ENCODE assay signal across 28 cellular contexts in the genomic region with DNA sequence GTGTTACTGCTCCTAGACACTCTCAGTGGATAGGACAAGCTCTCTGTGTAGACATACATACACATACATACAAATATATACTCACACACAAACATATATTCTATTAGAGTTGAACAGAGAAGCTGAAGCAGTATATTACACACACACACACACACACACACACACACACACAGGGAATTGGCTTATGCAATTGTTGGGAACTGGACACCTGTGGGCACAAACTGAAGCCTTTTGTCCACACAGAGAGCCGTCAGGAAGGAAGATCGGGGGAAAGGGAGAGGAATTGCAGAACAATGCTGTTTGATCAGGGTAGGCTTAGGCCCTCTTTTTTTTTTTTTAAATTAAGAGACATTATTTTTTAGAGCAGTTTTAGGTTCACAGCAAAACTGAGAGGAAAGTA.
"Had no signal": no experiment of that assay in that cellular context is flagged by ENCODE, and none has a peak within 500 bp of the region (broad histone marks: within the 10 kb centered on the region; RNA-seq: fewer than 3 reads in every experiment).

No MANE protein-coding gene starts in this region.

- H3K4me1 ChIP-seq: parathyroid adenoma, psoas muscle, right lobe of liver, sigmoid colon, stomach, thyroid gland, tibial nerve, upper lobe of right lung had no signal

- H3K27me3 Mint-ChIP-seq: naive thymus-derived CD4-positive, alpha-beta T cell; progenitor cell of endocrine pancreas; stimulated activated naive B cell treated with anti-CD40 and anti-IgM and Interleukin-4, amounts not matched to agents 10 μg/mL and 1 μg/mL and 100 μg/mL, for 72 hours; stimulated activated naive CD8-positive, alpha-beta T cell treated with anti-CD3 and anti-CD28 coated beads, Interleukin-15, Interleukin-2, amounts not matched to agents 100 ng/mL and 50 ng/mL, for 24 hours; type B pancreatic cell had no signal

- H3K9ac ChIP-seq: parathyroid adenoma had no signal

- H3K27me3 ChIP-seq: neutrophil, right lobe of liver, sigmoid colon, stomach, thyroid gland, tibial nerve, upper lobe of right lung, vagina had no signal

- H2AFZ ChIP-seq: parathyroid adenoma had no signal

- H3K79me2 ChIP-seq: parathyroid adenoma had no signal

- H3K36me3 ChIP-seq: neutrophil, right lobe of liver, sigmoid colon, stomach, thoracic aorta, thyroid gland, tibial nerve, upper lobe of right lung, vagina had no signal

- H3K9me3 Mint-ChIP-seq: naive thymus-derived CD4-positive, alpha-beta T cell; natural killer cell; nephron; stimulated activated effector memory CD8-positive, alpha-beta T cell treated with anti-CD3 and anti-CD28 coated beads, Interleukin-12 subunit alpha, Interleukin-12 subunit beta, amount 100 ng/mL, for 72 hours; stimulated activated naive B cell treated with anti-CD40 and anti-IgM and Interleukin-4, amounts not matched to agents 10 μg/mL and 1 μg/mL and 100 μg/mL, for 72 hours; stimulated activated naive CD8-positive, alpha-beta T cell treated with anti-CD3 and anti-CD28 coated beads, Interleukin-15, Interleukin-2, amounts not matched to agents 100 ng/mL and 50 ng/mL, for 24 hours; type B pancreatic cell had no signal

- H3K4me1 Mint-ChIP-seq: naive thymus-derived CD4-positive, alpha-beta T cell; natural killer cell; stimulated activated effector memory CD8-positive, alpha-beta T cell treated with anti-CD3 and anti-CD28 coated beads, Interleukin-12 subunit alpha, Interleukin-12 subunit beta, amount 100 ng/mL, for 72 hours; stimulated activated naive B cell treated with anti-CD40 and anti-IgM and Interleukin-4, amounts not matched to agents 10 μg/mL and 1 μg/mL and 100 μg/mL, for 72 hours had no signal

- H3K9me3 ChIP-seq: neutrophil, psoas muscle, right lobe of liver, sigmoid colon, stomach, thoracic aorta, thyroid gland, tibial nerve, upper lobe of right lung, vagina had no signal

- H3K4me3 ChIP-seq: psoas muscle, right lobe of liver, sigmoid colon, stomach, thoracic aorta, thyroid gland, tibial nerve, upper lobe of right lung, vagina had no signal

- FAIRE-seq: small intestine had no signal

- H3K4me3 Mint-ChIP-seq: naive thymus-derived CD4-positive, alpha-beta T cell; natural killer cell; nephron; stimulated activated effector memory CD8-positive, alpha-beta T cell treated with anti-CD3 and anti-CD28 coated beads, Interleukin-12 subunit alpha, Interleukin-12 subunit beta, amount 100 ng/mL, for 72 hours; stimulated activated naive B cell treated with anti-CD40 and anti-IgM and Interleukin-4, amounts not matched to agents 10 μg/mL and 1 μg/mL and 100 μg/mL, for 72 hours; stimulated activated naive CD8-positive, alpha-beta T cell treated with anti-CD3 and anti-CD28 coated beads, Interleukin-15, Interleukin-2, amounts not matched to agents 100 ng/mL and 50 ng/mL, for 24 hours; type B pancreatic cell had no signal

- H3K27ac Mint-ChIP-seq: natural killer cell; nephron; progenitor cell of endocrine pancreas; stimulated activated effector memory CD8-positive, alpha-beta T cell treated with anti-CD3 and anti-CD28 coated beads, Interleukin-12 subunit alpha, Interleukin-12 subunit beta, amount 100 ng/mL, for 72 hours; stimulated activated naive B cell treated with anti-CD40 and anti-IgM and Interleukin-4, amounts not matched to agents 10 μg/mL and 1 μg/mL and 100 μg/mL, for 72 hours; stimulated activated naive CD8-positive, alpha-beta T cell treated with anti-CD3 and anti-CD28 coated beads, Interleukin-15, Interleukin-2, amounts not matched to agents 100 ng/mL and 50 ng/mL, for 24 hours; type B pancreatic cell had no signal

- H3K27ac ChIP-seq: neutrophil, parathyroid adenoma, psoas muscle, right lobe of liver, sigmoid colon, stomach, thoracic aorta, thyroid gland, tibial nerve, upper lobe of right lung, vagina had no signal

- H3K36me3 Mint-ChIP-seq: natural killer cell; stimulated activated effector memory CD8-positive, alpha-beta T cell treated with anti-CD3 and anti-CD28 coated beads, Interleukin-12 subunit alpha, Interleukin-12 subunit beta, amount 100 ng/mL, for 72 hours; stimulated activated naive B cell treated with anti-CD40 and anti-IgM and Interleukin-4, amounts not matched to agents 10 μg/mL and 1 μg/mL and 100 μg/mL, for 72 hours; type B pancreatic cell had no signal

- DNase-seq: naive thymus-derived CD4-positive, alpha-beta T cell; natural killer cell; nucleus accumbens; posterior cingulate gyrus; psoas muscle; right cardiac atrium; right lobe of liver; sigmoid colon; small intestine; stimulated activated CD4-positive, alpha-beta T cell treated with anti-CD3 and anti-CD28 coated beads, Interleukin-15, amount 100 ng/mL, for 24 hours; stimulated activated CD4-positive, alpha-beta T cell treated with anti-CD3 and anti-CD28 coated beads, Interleukin-2, amount 100 ng/mL, for 24 hours; stimulated activated CD4-positive, alpha-beta T cell treated with anti-CD3 and anti-CD28 coated beads, Interleukin-2, amount 100 ng/mL, for 48 hours; stimulated activated CD4-positive, alpha-beta T cell treated with anti-CD3 and anti-CD28 coated beads, Interleukin-4, amount 100 ng/mL, for 24 hours; stimulated activated naive B cell treated with anti-CD40 and anti-IgM and Interleukin-4, amounts not matched to agents 10 μg/mL and 1 μg/mL and 100 μg/mL, for 72 hours; stimulated activated naive CD4-positive, alpha-beta T cell treated with Interleukin-2 at 50 U/mL for 16 hours; stomach; thyroid gland; upper lobe of right lung had no signal
